ENCODE assay signal across 19 cellular contexts in genomic region chr11:79428406-79428805, GRCh38. TPM values are rescaled to one million over a fixed set of nuclear protein-coding genes. Genes with fewer than 3 reads are reported as not detected.
DNase-seq lines count a peak whose midpoint lies in the region; ATAC-seq and TF ChIP-seq lines count a peak whose summit lies in the region.
"Had no signal": no experiment of that assay in that cellular context is flagged by ENCODE, and none has a peak within 500 bp of the region (broad histone marks: within the 10 kb centered on the region; RNA-seq: fewer than 3 reads in every experiment).

No MANE protein-coding gene starts in this region.

- H3K79me2 ChIP-seq in Karpas-422 (ENCODE audit: low read length), result no peaks in the 10 kb centered on the region

- H3K4me2 ChIP-seq in Karpas-422 (ENCODE audit: low read depth, low read length, poor library complexity, severe bottlenecking), result no peak overlapping the region

- no peak for TF ChIP-seq POLR2A in Peyer's patch (IDR thresholded peaks at IDR 0.05)

- peak; percentile 37 for ATAC-seq in Right ventricle myocardium inferior
- ATAC-seq: GM12878 had no signal

- TF ChIP-seq CTCF in right atrium auricular region (IDR thresholded peaks at IDR 0.05), result no peak
- no peak for TF ChIP-seq CTCF in fibroblast of mammary gland (conservative IDR thresholded peaks at IDR 0.05; ENCODE audit: control insufficient read depth, insufficient read depth, low read depth, low read length)
- no peak for TF ChIP-seq CTCF in Peyer's patch (IDR thresholded peaks at IDR 0.05)

- no peaks in the 10 kb centered on the region for H4K20me1 ChIP-seq in Karpas-422 (ENCODE audit: insufficient read depth, low read depth, low read length)

- H2AFZ ChIP-seq in Karpas-422 (ENCODE audit: low read length), result no peak overlapping the region

- H3K9me2 ChIP-seq in Karpas-422 (replicated peaks; ENCODE audit: insufficient read depth, low read length), result no peaks in the 10 kb centered on the region

- intact Hi-C loops in Right ventricle myocardium inferior (cut with DNase I), result no loop called here

- no peak overlapping the region for H3K27ac ChIP-seq in right atrium auricular region
- peak overlapping the region; percentile 81 for H3K27ac ChIP-seq in subcutaneous abdominal adipose tissue (ENCODE audit: low read depth, low read length)
- no peak overlapping the region for H3K27ac ChIP-seq in Peyer's patch
- no peak overlapping the region for H3K27ac ChIP-seq in Karpas-422 (ENCODE audit: low read length)
- H3K27ac ChIP-seq: 22Rv1 had no signal

- H3K9me3 ChIP-seq in right atrium auricular region (no peaks in the 10 kb centered on the region), adipocyte (ENCODE audit: control insufficient read depth, low read length) (no peaks in the 10 kb centered on the region), subcutaneous abdominal adipose tissue (ENCODE audit: control insufficient read depth in 5 of 5, low read length in 5 of 5) (no peaks in the 10 kb centered on the region), Peyer's patch (no peaks in the 10 kb centered on the region), Karpas-422 (ENCODE audit: low read length) (no peaks in the 10 kb centered on the region)
- H3K9me3 ChIP-seq: Caco-2, MG63 had no signal

- H3K4me3 ChIP-seq in right atrium auricular region, result no peak overlapping the region
- peak overlapping the region; percentile 25 for H3K4me3 ChIP-seq in adipocyte (ENCODE audit: low read length)
- H3K4me3 ChIP-seq in fibroblast of mammary gland (ENCODE audit: control insufficient read depth, low read depth, low read length), result no peak overlapping the region
- no peak overlapping the region for H3K4me3 ChIP-seq in subcutaneous abdominal adipose tissue (ENCODE audit: low read depth in 1 of 5, low read length in 5 of 5)
- no peak overlapping the region for H3K4me3 ChIP-seq in Peyer's patch
- no peak overlapping the region for H3K4me3 ChIP-seq in Karpas-422 (ENCODE audit: low read length)
- H3K4me3 ChIP-seq: GM12878, MG63 had no signal

- no peaks in the 10 kb centered on the region for H3K36me3 ChIP-seq in right atrium auricular region
- H3K36me3 ChIP-seq in adipocyte (ENCODE audit: control insufficient read depth, insufficient read depth, low read length, severe bottlenecking), result peaks cover 6% of the 10 kb centered on the region
- H3K36me3 ChIP-seq in subcutaneous abdominal adipose tissue (ENCODE audit: control insufficient read depth in 5 of 5, insufficient read depth in 5 of 5, low read length in 5 of 5), result no peaks in the 10 kb centered on the region
- no peaks in the 10 kb centered on the region for H3K36me3 ChIP-seq in Peyer's patch
- H3K36me3 ChIP-seq in Karpas-422 (ENCODE audit: insufficient read depth, low read length), result no peaks in the 10 kb centered on the region
- H3K36me3 ChIP-seq: MG63 had no signal

- H3K9ac ChIP-seq in adipocyte (ENCODE audit: low read length) (peak overlapping the region; percentile 62), subcutaneous abdominal adipose tissue (ENCODE audit: low read length in 5 of 5) (peak overlapping the region in 3 of 5 donors; percentile 56 to 78 (median 73)), Karpas-422 (ENCODE audit: low read length) (no peak overlapping the region)

- no peaks in the 10 kb centered on the region for H3K4me1 ChIP-seq in right atrium auricular region
- H3K4me1 ChIP-seq in adipocyte (ENCODE audit: control insufficient read depth, insufficient read depth, low read length), result peaks cover 39% of the 10 kb centered on the region
- peaks cover 0 to 27% (median 13%) of the 10 kb centered on the region in 5 donors for H3K4me1 ChIP-seq in subcutaneous abdominal adipose tissue (ENCODE audit: control insufficient read depth in 5 of 5, insufficient read depth in 5 of 5, low read length in 5 of 5)
- no peaks in the 10 kb centered on the region for H3K4me1 ChIP-seq in Peyer's patch
- no peaks in the 10 kb centered on the region for H3K4me1 ChIP-seq in Karpas-422 (ENCODE audit: low read length)
- H3K4me1 ChIP-seq: Caco-2 had no signal

- no peak for DNase-seq in Right ventricle myocardium inferior (ENCODE audit: missing footprints)
- no peak for DNase-seq in right atrium auricular region (ENCODE audit: low spot score)
- no peak for DNase-seq in adipocyte (ENCODE audit: low read depth)
- DNase-seq in fibroblast of mammary gland (ENCODE audit: low read depth), result peak; percentile 52
- no peak for DNase-seq in Peyer's patch
- DNase-seq in NCI-H2107 (lab: John Stamatoyannopoulos, UW), result no peak
- no peak for DNase-seq in Karpas-422
- DNase-seq: Caco-2, DMS53, KG1, MG63, NCI-H1105 treated with DMSO at 0.1 percent for 48 hours, NCI-H1930, NCI-H2171 treated with DMSO at 0.1 percent for 48 hours, NCI-H82 had no signal

- H3K27me3 ChIP-seq in right atrium auricular region (no peaks in the 10 kb centered on the region), adipocyte (replicated peaks; ENCODE audit: control insufficient read depth, insufficient read depth, low read length) (no peaks in the 10 kb centered on the region), subcutaneous abdominal adipose tissue (ENCODE audit: control insufficient read depth in 5 of 5, insufficient read depth in 4 of 5, low read length in 5 of 5) (peaks cover 0 to 8% (median 0%) of the 10 kb centered on the region in 5 donors), Peyer's patch (no peaks in the 10 kb centered on the region), Karpas-422 (ENCODE audit: low read length) (no peaks in the 10 kb centered on the region)
- H3K27me3 ChIP-seq: MG63 had no signal

RNA-seq across cellular contexts. Expression of gene TENM4, which starts 12.4 kb away (rescaled TPM):
- total RNA-seq in Right ventricle myocardium inferior, result 0.35 TPM
- total RNA-seq in right atrium auricular region, result under 1 TPM; 0.30 to 0.98 TPM
- 1 to 10 TPM; 1.1 to 2.7 (median 2.0) TPM for total RNA-seq in Peyer's patch
- total RNA-seq in Karpas-422 (2014; rRNA removed; shearing (Covaris generic); ENCODE audit: low replicate concordance), result 0.87 TPM in 1 of 2 replicates, not detected in the other
- total RNA-seq: NCI-H460 had no signal
